ENCODE assay signal across 18 cellular contexts in the genomic region with DNA sequence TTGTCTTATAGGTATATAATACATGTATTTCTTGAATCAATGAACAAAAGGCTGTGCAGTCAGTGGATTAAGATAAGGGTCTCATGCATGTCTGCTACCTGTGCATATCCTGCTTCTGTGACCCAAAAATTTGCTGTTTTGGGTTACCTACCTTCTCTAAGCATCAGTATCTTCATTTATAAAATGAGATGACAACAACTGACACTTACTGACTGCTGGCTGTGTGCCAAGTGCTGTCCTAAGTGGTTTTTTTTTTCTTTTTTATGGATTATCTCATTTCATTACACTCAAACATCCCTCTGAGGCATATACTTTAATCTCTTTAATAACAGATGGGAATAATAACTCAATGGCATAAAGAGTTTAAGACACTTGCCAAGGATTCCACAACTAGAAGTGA. TPM values are rescaled to one million over a fixed set of nuclear protein-coding genes. Genes with fewer than 3 reads are reported as not detected.
DNase-seq lines count a peak whose midpoint lies in the region; ATAC-seq, FAIRE-seq and TF ChIP-seq lines count a peak whose summit lies in the region.
"Had no signal": no experiment of that assay in that cellular context is flagged by ENCODE, and none has a peak within 500 bp of the region (broad histone marks: within the 10 kb centered on the region; RNA-seq: fewer than 3 reads in every experiment).

No MANE protein-coding gene starts in this region.

- H3K9me3 Mint-ChIP-seq in HFFc6 (no peaks in the 10 kb centered on the region; the same call in 1 of the 2 replicates), Calu3 (ENCODE audit: low read depth, unreplicated experiment) (no peaks in the 10 kb centered on the region)
- H3K9me3 Mint-ChIP-seq: activated CD4-positive, alpha-beta T cell treated with anti-CD3 and anti-CD28 coated beads, Interleukin-2, amount 10 ng/mL, durations not matched to agents 7 days and 5 days; nephron; stimulated activated naive CD8-positive, alpha-beta T cell treated with anti-CD3 and anti-CD28 coated beads, Interleukin-15, Interleukin-2, amounts not matched to agents 100 ng/mL and 50 ng/mL, for 24 hours had no signal

- H3K9me3 ChIP-seq in A549 = no peaks in the 10 kb centered on the region
- no peaks in the 10 kb centered on the region for H3K9me3 ChIP-seq in kidney (ENCODE audit: control insufficient read depth in 1 of 2, low read length in 2 of 2)
- no peaks in the 10 kb centered on the region for H3K9me3 ChIP-seq in sigmoid colon

- no peak overlapping the region for H3K4me3 Mint-ChIP-seq in HFFc6
- no peak overlapping the region for H3K4me3 Mint-ChIP-seq in Calu3 (ENCODE audit: low read depth, unreplicated experiment)
- H3K4me3 Mint-ChIP-seq: activated CD4-positive, alpha-beta T cell treated with anti-CD3 and anti-CD28 coated beads, Interleukin-2, amount 10 ng/mL, durations not matched to agents 7 days and 5 days; stimulated activated naive CD8-positive, alpha-beta T cell treated with anti-CD3 and anti-CD28 coated beads, Interleukin-15, Interleukin-2, amounts not matched to agents 100 ng/mL and 50 ng/mL, for 24 hours had no signal

- in situ Hi-C loops in KBM-7 (cut with MboI; ENCODE audit: low pct_unique_long_range_greater_than_20kb, low sequenced_read_pairs) = no loop called here

- CTCF ChIA-PET in A549 (lab: Yijun Ruan, JAX) (interaction anchor here (1.3 to 2.0 kb wide), 2 partner anchors 44 to 82 kb away, joined by 3 to 4 read pairs; no protein-coding TSS in a partner anchor), Calu3 (lab: Charles Lee) (no interaction called here)

- ATAC-seq in A549 = no peak

- intact Hi-C loops in kidney (cut with DNase I) (no loop called here), sigmoid colon (cut with DNase I) (no loop called here), Calu3 (cut with micrococcal nuclease; ENCODE audit: unreplicated experiment) (loop anchor here (2.0 kb wide), 1 partner anchor 91 kb away; no protein-coding TSS in a partner anchor)

- TF ChIP-seq POLR2A in A549 (IDR thresholded peaks at IDR 0.05; ENCODE audit: low read length) (no peak), sigmoid colon (IDR thresholded peaks at IDR 0.05) (peak in 1 of 2 donors; percentile 20)

- FAIRE-seq in A549 (lab: Jason Lieb, UNC) (no peak), kidney (lab: Jason Lieb, UNC) (no peak)
- FAIRE-seq: D721Med, H1 had no signal

- H3K9ac ChIP-seq in kidney (ENCODE audit: low read length in 2 of 2) = peak overlapping the region; percentile 65 to 81

- TF ChIP-seq EP300 in A549 (IDR thresholded peaks at IDR 0.05) (no peak), sigmoid colon (IDR thresholded peaks at IDR 0.05) (no peak)

- peaks cover 8% of the 10 kb centered on the region; the same call in 2 of the 3 replicates for H3K4me1 ChIP-seq in A549
- H3K4me1 ChIP-seq in kidney (ENCODE audit: control insufficient read depth in 1 of 2, insufficient read depth in 1 of 2, low read depth in 1 of 2, low read length in 2 of 2) = peaks cover 3 to 18% of the 10 kb centered on the region in 2 donors
- peaks cover 0 to 59% (median 55%) of the 10 kb centered on the region in 4 donors for H3K4me1 ChIP-seq in sigmoid colon

- POLR2A ChIA-PET in A549 (lab: Yijun Ruan, JAX) = no interaction called here

- no TSS peak for BruUV-seq in Calu3 (replicated peaks; lab: Mats Ljungman, UMichigan)

- H3K27me3 Mint-ChIP-seq in HFFc6 (ENCODE audit: insufficient read depth) (peaks cover 8% of the 10 kb centered on the region; the same call in 1 of the 2 replicates), Calu3 (ENCODE audit: unreplicated experiment) (no peaks in the 10 kb centered on the region)

- H3K27me3 ChIP-seq in sigmoid colon = no peaks in the 10 kb centered on the region

- H3K4me2 ChIP-seq in A549 = peak overlapping the region; percentile 87; the same call in 2 of the 3 replicates

- H3K36me3 ChIP-seq in kidney (ENCODE audit: control insufficient read depth in 1 of 2, insufficient read depth in 2 of 2, low read length in 2 of 2) = peaks cover 30 to 39% of the 10 kb centered on the region in 2 donors
- H3K36me3 ChIP-seq in sigmoid colon = peaks cover 53 to 62% (median 60%) of the 10 kb centered on the region in 4 donors

- H3K36me3 Mint-ChIP-seq in HFFc6 (ENCODE audit: low read depth) (no peaks in the 10 kb centered on the region), Calu3 (ENCODE audit: insufficient read depth, unreplicated experiment) (peaks cover 22% of the 10 kb centered on the region)

- no peak for DNase-seq in A549 (ENCODE audit: low read depth in 1 of 2, low spot score in 1 of 2)
- DNase-seq in RPMI8226 = peak; percentile 40
- DNase-seq in kidney = no peak
- no peak for DNase-seq in sigmoid colon
- DNase-seq in SIG-M5 (lab: John Stamatoyannopoulos, UW) = no peak
- no peak for DNase-seq in HFFc6
- DNase-seq in Calu3 = no peak
- DNase-seq in KBM-7 = no peak
- DNase-seq: activated CD4-positive, alpha-beta T cell treated with anti-CD3 and anti-CD28 coated beads, Interleukin-2, amount 10 ng/mL, durations not matched to agents 7 days and 5 days; amygdala; dermis blood vessel endothelial cell; foreskin fibroblast; IMR-90; T1000 had no signal

- H3K4me1 Mint-ChIP-seq in HFFc6 (ENCODE audit: low read depth) (peaks cover 11% of the 10 kb centered on the region; the same call in 1 of the 2 replicates), Calu3 (ENCODE audit: low read depth, unreplicated experiment) (peaks cover under 1% of the 10 kb centered on the region)
- H3K4me1 Mint-ChIP-seq: activated CD4-positive, alpha-beta T cell treated with anti-CD3 and anti-CD28 coated beads, Interleukin-2, amount 10 ng/mL, durations not matched to agents 7 days and 5 days had no signal

- no peak overlapping the region for H3K27ac ChIP-seq in A549
- H3K27ac ChIP-seq in kidney (ENCODE audit: low read depth in 2 of 2, low read length in 2 of 2) = peak overlapping the region; percentile 25 to 54
- H3K27ac ChIP-seq in sigmoid colon = peak overlapping the region; percentile 92 to 99 (median 95)

- TF ChIP-seq RAD21 in A549 (conservative IDR thresholded peaks at IDR 0.05 in 1 of 2, IDR thresholded peaks at IDR 0.05 in 1 of 2) = no peak

- TF ChIP-seq CTCF in A549 (IDR thresholded peaks at IDR 0.05) = no peak
- no peak for TF ChIP-seq CTCF in kidney (IDR thresholded peaks at IDR 0.05; ENCODE audit: borderline replicate concordance, extremely low read depth, insufficient read depth)
- TF ChIP-seq CTCF in sigmoid colon (IDR thresholded peaks at IDR 0.05) = no peak
- TF ChIP-seq CTCF in HFFc6 (IDR thresholded peaks at IDR 0.05) = no peak
- TF ChIP-seq CTCF in Calu3 (IDR thresholded peaks at IDR 0.05; ENCODE audit: unreplicated experiment) = no peak

- peak overlapping the region; percentile 56 for H3K4me3 ChIP-seq in A549
- H3K4me3 ChIP-seq in kidney (ENCODE audit: low read length in 2 of 2) = peak overlapping the region; percentile 94 to 99
- peak overlapping the region; percentile 70 to 93 (median 83) for H3K4me3 ChIP-seq in sigmoid colon

- H3K27ac Mint-ChIP-seq in HFFc6 (no peak overlapping the region), Calu3 (ENCODE audit: unreplicated experiment) (no peak overlapping the region)
- H3K27ac Mint-ChIP-seq: activated CD4-positive, alpha-beta T cell treated with anti-CD3 and anti-CD28 coated beads, Interleukin-2, amount 10 ng/mL, durations not matched to agents 7 days and 5 days; nephron; stimulated activated naive CD8-positive, alpha-beta T cell treated with anti-CD3 and anti-CD28 coated beads, Interleukin-15, Interleukin-2, amounts not matched to agents 100 ng/mL and 50 ng/mL, for 24 hours had no signal

TF ChIP-seq in A549, 52 proteins besides CTCF, POLR2A, EP300 and RAD21:
- no peak for TF ChIP-seq RCOR1 (IDR thresholded peaks at IDR 0.05; ENCODE audit: low read depth, low read length)

RNA-seq across cellular contexts. Expression of gene PDK4, which starts 2.1 kb away (rescaled TPM):
- polyA plus RNA-seq in A549 (2011; rRNA removed) = 21.9 and 26.1 TPM in 2 replicates
- 2.4 and 3.0 TPM in 2 replicates for polyA plus RNA-seq in A549 (2012; cell fraction: cytosol; rRNA removed)
- 4.0 and 6.2 TPM in 2 replicates for polyA plus RNA-seq in A549 (2012; cell fraction: nucleus; rRNA removed)
- 5.5 to 8.6 TPM (median 6.5 TPM) in 3 replicates for polyA plus RNA-seq in A549 (2017; fragmentation: RNase III; extraction: RNeasy Plus Mini Kit Qiagen cat#74134 plus additional on column Dnase treatment)
- 13.2 and 14.7 TPM in 2 replicates for polyA minus RNA-seq in A549 (2011; rRNA and poly(A)+ RNA removed)
- total RNA-seq in kidney = 45.0 TPM
- polyA plus RNA-seq in kidney (ENCODE audit: insufficient read depth, low read depth, low replicate concordance) = 106 TPM
- total RNA-seq in sigmoid colon = 1,000 to 10,000 TPM in 1 of 4 donors, 100 to 1,000 TPM in 3; 254 to 1,066 (median 595) TPM
- polyA plus RNA-seq in sigmoid colon = 100 to 1,000 TPM in 1 of 3 donors, 10 to 100 TPM in 2; 38.4 to 162 (median 48.0) TPM
- total RNA-seq in HFFc6 (2021; fragmentation: NEBNext Ultra II Directional; extraction: Animal tissue kit (Norgen Biotek cat#: 25700)) = not detected
- 6.5 and 7.1 TPM in 2 replicates for total RNA-seq in Calu3 (2022)
- total RNA-seq: activated CD4-positive, alpha-beta T cell treated with anti-CD3 and anti-CD28 coated beads, Interleukin-2, amount 10 ng/mL, durations not matched to agents 7 days and 5 days had no signal
- polyA plus RNA-seq: H1 had no signal

Comparison
In these comparisons a context has a peak if more than half of its experiments do, and no peak if none do; other contexts are left out.
1. H3K27ac ChIP-seq: peak in kidney (2 of 2) and sigmoid colon (4 of 4); none in A549 (0 of 2).
2. Peak in every context shown above with its lines, with median percentiles within 50 percentile points of each other: H3K4me3 ChIP-seq.